Comparison of ENCODE assay signal across 8 cellular contexts in the genomic region with DNA sequence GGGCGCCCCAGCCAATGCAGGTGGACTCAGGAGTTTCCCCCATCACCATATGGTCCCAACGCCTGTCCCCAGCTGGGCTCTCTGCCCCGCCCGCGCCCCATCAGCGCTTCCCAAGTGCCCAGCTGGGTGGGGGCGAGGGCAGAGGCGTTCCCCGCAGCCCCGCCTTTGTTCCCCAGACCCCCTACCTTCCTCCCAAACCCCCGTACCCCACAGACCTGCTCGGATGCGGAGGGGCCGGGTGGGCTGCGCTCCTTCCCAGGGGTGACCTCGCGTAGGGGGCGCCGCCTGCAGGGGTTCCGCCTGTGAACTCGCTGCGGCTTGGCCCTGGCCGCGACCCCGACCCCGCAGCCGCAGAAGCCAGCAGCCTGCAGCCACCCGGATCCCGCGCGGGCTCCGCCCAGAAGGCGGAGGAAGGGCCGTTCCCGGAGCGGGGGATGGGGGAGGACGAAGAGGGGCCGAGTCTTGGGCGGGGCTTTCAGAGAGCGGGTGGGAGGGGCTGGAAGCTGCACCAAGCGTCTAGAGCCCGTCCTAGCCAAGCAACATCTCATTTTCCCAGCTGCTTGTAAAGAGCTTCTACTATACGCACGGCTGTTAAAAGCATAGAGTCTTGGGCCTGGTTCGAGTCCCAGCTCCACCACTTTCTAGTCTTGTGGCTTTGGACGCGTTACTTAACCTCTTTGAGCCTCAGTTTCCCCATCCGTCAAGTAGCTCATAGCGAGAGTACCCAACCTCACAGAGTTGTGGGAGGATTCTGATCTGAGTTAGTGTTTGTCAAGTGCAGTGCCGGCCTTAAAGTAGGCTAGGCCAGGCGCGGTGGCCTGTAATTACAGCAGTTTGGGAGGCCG. TPM values are rescaled to one million over a fixed set of nuclear protein-coding genes. Genes with fewer than 3 reads are reported as not detected.
A peak's percentile ranks its signal among the peaks of the same experiment; 100 is the strongest.
DNase-seq lines count a peak whose midpoint lies in the region; ATAC-seq, FAIRE-seq and TF ChIP-seq lines count a peak whose summit lies in the region.

A gene with protein sequence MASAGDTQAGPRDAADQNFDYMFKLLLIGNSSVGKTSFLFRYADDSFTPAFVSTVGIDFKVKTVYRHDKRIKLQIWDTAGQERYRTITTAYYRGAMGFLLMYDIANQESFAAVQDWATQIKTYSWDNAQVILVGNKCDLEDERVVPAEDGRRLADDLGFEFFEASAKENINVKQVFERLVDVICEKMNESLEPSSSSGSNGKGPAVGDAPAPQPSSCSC (minus strand): TSS at position 404 of the 845 bp plus-strand sequence. CDS start 2,258 bp downstream, outside the sequence.

- H3K27ac Mint-ChIP-seq in chondrocyte (ENCODE audit: unreplicated experiment), result no peak within 1 kb of the TSS

- intact Hi-C loops in kidney (cut with DNase I), result no loop called here

- H3K27ac ChIP-seq in kidney (ENCODE audit: low read depth in 2 of 2, low read length in 2 of 2), result peak within 1 kb of the TSS; percentile 40 to 57

- H3K36me3 ChIP-seq in kidney (ENCODE audit: control insufficient read depth in 1 of 2, insufficient read depth in 2 of 2, low read length in 2 of 2), result peaks cover 0 to 7% of the 10 kb centered on the region in 2 donors

- H3K4me3 Mint-ChIP-seq in chondrocyte (ENCODE audit: unreplicated experiment), result peak within 1 kb of the TSS; percentile 72

- H3K9me3 Mint-ChIP-seq in chondrocyte (ENCODE audit: low read depth), result no peaks in the 10 kb centered on the region

- peak within 1 kb of the TSS in 1 of 2 donors; percentile 71 for H3K9ac ChIP-seq in kidney (ENCODE audit: low read length in 2 of 2)

- peak within 1 kb of the TSS; percentile 66 to 67 for H3K4me3 ChIP-seq in kidney (ENCODE audit: low read length in 2 of 2)

- H3K4me1 ChIP-seq in kidney (ENCODE audit: control insufficient read depth in 1 of 2, insufficient read depth in 1 of 2, low read depth in 1 of 2, low read length in 2 of 2), result peaks cover 4 to 10% of the 10 kb centered on the region in 2 donors

- peak; percentile 77 for ATAC-seq in HG03039 (IDR thresholded peaks at IDR 0.05; ENCODE audit: unreplicated experiment)

- FAIRE-seq in kidney (lab: Jason Lieb, UNC), result no peak

- H3K27me3 Mint-ChIP-seq in chondrocyte (ENCODE audit: low read depth), result no peaks in the 10 kb centered on the region

- TF ChIP-seq CTCF in chondrocyte (IDR thresholded peaks at IDR 0.05), result no peak
- TF ChIP-seq CTCF in kidney (IDR thresholded peaks at IDR 0.05; ENCODE audit: borderline replicate concordance, extremely low read depth, insufficient read depth), result no peak

- no peaks in the 10 kb centered on the region for H3K9me3 ChIP-seq in kidney (ENCODE audit: control insufficient read depth in 1 of 2, low read length in 2 of 2)

- DNase-seq in ELF-1 (ENCODE audit: low read depth, low spot score) (peak; percentile 81), NCI-H460 (ENCODE audit: extremely low read depth, low read depth) (peak; percentile 83), chondrocyte (ENCODE audit: low spot score) (no peak), kidney (peak; percentile 98), H4 (ENCODE audit: low spot score) (no peak)
- DNase-seq in activated CD4-positive, alpha-beta T cell treated with anti-CD3 and anti-CD28 coated beads for 1 hour, result peak; percentile 65
- peak; percentile 74 to 84 (median 83) for DNase-seq in stimulated activated CD4-positive, alpha-beta T cell treated with anti-CD3 and anti-CD28 coated beads, Interleukin-12 subunit alpha, Interleukin-12 subunit beta, amount 100 ng/mL, for 48 hours (ENCODE audit: low read depth in 2 of 3, low spot score in 1 of 3)

- H3K4me1 Mint-ChIP-seq in chondrocyte (ENCODE audit: low read depth), result peaks cover 15% of the 10 kb centered on the region

- H3K36me3 Mint-ChIP-seq in chondrocyte (ENCODE audit: low read depth), result peaks cover 8% of the 10 kb centered on the region

RNA-seq across cellular contexts. Expression of the gene that starts here (rescaled TPM):
- total RNA-seq in NCI-H460 (2014; rRNA removed; shearing (Covaris generic)), result 10.7 and 12.3 TPM in 2 replicates
- polyA plus RNA-seq in NCI-H460 (2014; cell fraction: nucleus; rRNA removed), result 2.6 and 5.3 TPM in 2 replicates
- total RNA-seq in chondrocyte (2.1 to 8.9 TPM (median 8.1 TPM) in 3 replicates), kidney (80.4 TPM)
- polyA plus RNA-seq in kidney (ENCODE audit: insufficient read depth, low read depth, low replicate concordance), result 8.3 TPM
- 0.37 TPM in 1 of 2 replicates, not detected in the other for total RNA-seq in H4 (2014; rRNA removed; shearing (Covaris generic))

Comparison
In these comparisons a context has a peak if more than half of its experiments do, and no peak if none do; other contexts are left out.
1. DNase-seq: peak in ELF-1 (single experiment), NCI-H460 (single experiment), activated CD4-positive, alpha-beta T cell treated with anti-CD3 and anti-CD28 coated beads for 1 hour (single experiment), kidney (single experiment) and stimulated activated CD4-positive, alpha-beta T cell treated with anti-CD3 and anti-CD28 coated beads, Interleukin-12 subunit alpha, Interleukin-12 subunit beta, amount 100 ng/mL, for 48 hours (3 of 3); none in chondrocyte (single experiment) and H4 (single experiment).